12 cellular contexts compared by ENCODE assay signal in the genomic region with DNA sequence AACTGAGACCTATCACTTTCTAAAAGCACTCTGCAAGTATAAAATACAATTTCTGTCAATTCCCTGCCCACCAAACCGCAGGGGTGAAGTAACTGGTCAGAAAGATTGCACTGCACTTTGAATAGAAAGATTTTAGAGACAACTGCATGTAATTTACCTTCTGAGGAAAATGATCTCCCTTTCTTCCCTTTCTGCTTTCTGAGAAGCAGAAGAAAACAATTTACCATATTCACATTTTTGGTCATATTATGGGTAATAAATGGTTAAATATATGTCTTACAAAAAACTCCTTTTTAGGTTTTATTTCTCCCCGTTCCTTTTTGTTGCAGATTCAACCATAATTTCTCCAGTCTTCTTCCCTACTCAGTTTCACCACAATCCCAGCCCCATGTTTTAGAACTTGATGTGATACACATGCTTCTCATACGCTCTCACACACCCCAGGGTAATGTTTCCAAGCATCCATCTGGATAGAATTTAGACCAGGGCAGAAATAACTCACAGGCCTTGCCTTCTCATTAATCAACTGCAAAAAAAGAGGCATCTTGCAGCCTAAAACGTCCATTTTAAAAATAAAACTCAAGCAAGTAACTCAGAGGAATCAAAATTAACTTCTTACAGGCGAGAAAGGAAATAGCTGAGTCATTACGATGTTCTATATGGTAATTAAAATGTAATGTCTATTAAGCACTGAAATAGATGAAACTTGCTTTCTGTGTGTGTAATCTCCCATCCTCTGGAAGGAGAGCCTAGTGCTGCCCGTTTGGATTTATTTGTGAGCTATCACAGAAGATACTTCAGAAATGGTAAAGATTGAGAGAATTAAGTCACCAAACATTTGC.
DNase-seq lines count a peak whose midpoint lies in the region; ATAC-seq, FAIRE-seq and TF ChIP-seq lines count a peak whose summit lies in the region.
"Had no signal": no experiment of that assay in that cellular context is flagged by ENCODE, and none has a peak within 500 bp of the region (broad histone marks: within the 10 kb centered on the region; RNA-seq: fewer than 3 reads in every experiment).

No MANE protein-coding gene starts in this region.

- H3K4me1 ChIP-seq in CD4-positive, alpha-beta memory T cell (ENCODE audit: insufficient read depth, low read length), result no peaks in the 10 kb centered on the region
- H3K4me1 ChIP-seq in Panc1 (ENCODE audit: control insufficient read depth, insufficient read depth, low read length) (peaks cover 21% of the 10 kb centered on the region), fibroblast of lung (ENCODE audit: control insufficient read depth, extremely low read depth, insufficient read depth, low read length) (peaks cover 12% of the 10 kb centered on the region), pancreas (no peaks in the 10 kb centered on the region)

- CTCF ChIA-PET in CD4-positive, alpha-beta memory T cell (lab: Charles Lee; ENCODE audit: partially characterized antibody), result interaction anchor here (0.9 to 1.0 kb wide), 2 partner anchors 8 to 52 kb away, joined by 3 read pairs; no protein-coding TSS in a partner anchor
- CTCF ChIA-PET in Panc1 (lab: Charles Lee), result interaction anchor here (0.7 kb wide), 1 partner anchor 312 kb away, joined by 3 read pairs; no protein-coding TSS in a partner anchor

- TF ChIP-seq CTCF in Panc1 (IDR thresholded peaks at IDR 0.05) (no peak), fibroblast of lung (conservative IDR thresholded peaks at IDR 0.05 in 1 of 2, IDR thresholded peaks at IDR 0.05 in 1 of 2; ENCODE audit: low read depth in 1 of 2, low read length in 2 of 2) (no peak), pancreas (IDR thresholded peaks at IDR 0.05) (no peak)

- ATAC-seq in Panc1 (0 out of 2 replicates have a peak, but pooled peaks have one; percentile 62), pancreas (peak in 3 of 4 donors; percentile 28 to 46 (median 38)), HG03139 (IDR thresholded peaks at IDR 0.05; ENCODE audit: unreplicated experiment) (no peak)

- H3K36me3 ChIP-seq in CD4-positive, alpha-beta memory T cell (ENCODE audit: insufficient read depth, low read length), result no peaks in the 10 kb centered on the region
- H3K36me3 ChIP-seq in Panc1 (ENCODE audit: control insufficient read depth, insufficient read depth, low read length) (no peaks in the 10 kb centered on the region), fibroblast of lung (ENCODE audit: control insufficient read depth, insufficient read depth, low read length) (no peaks in the 10 kb centered on the region), pancreas (no peaks in the 10 kb centered on the region)
- H3K36me3 ChIP-seq: cardiac muscle cell, ovary had no signal

- no peak for DNase-seq in CD4-positive, alpha-beta memory T cell
- DNase-seq in Panc1 (ENCODE audit: low read depth, low spot score) (no peak), fibroblast of lung (ENCODE audit: low read depth in 2 of 2) (peak; percentile 76 to 78), pancreas (no peak), middle frontal gyrus (ENCODE audit: extremely low spot score, low spot score) (no peak)
- no peak for DNase-seq in central memory CD4-positive, alpha-beta T cell
- no peak for DNase-seq in activated CD4-positive, alpha-beta T cell treated with anti-CD3 and anti-CD28 coated beads, Interleukin-2, amount 50 U/mL, for 48 hours
- DNase-seq: activated CD4-positive, alpha-beta memory T cell treated with anti-CD3 and anti-CD28 coated beads for 36 hours; DMS153; ovary had no signal

- peak overlapping the region; percentile 1 for H3K4me2 ChIP-seq in fibroblast of lung (ENCODE audit: extremely low read depth, insufficient read depth, low read length)

- peak overlapping the region in 5 of 7 donors; percentile 5 to 92 (median 31) for H3K27ac Mint-ChIP-seq in CD4-positive, alpha-beta memory T cell
- H3K27ac Mint-ChIP-seq: activated CD4-positive, alpha-beta memory T cell treated with anti-CD3 and anti-CD28 coated beads for 36 hours had no signal

- in situ Hi-C loops in Panc1 (cut with HindIII; ENCODE audit: low pct_unique_long_range_greater_than_20kb, low sequenced_read_pairs), result no loop called here

- H3K27ac ChIP-seq in CD4-positive, alpha-beta memory T cell (ENCODE audit: low read depth, low read length), result no peak overlapping the region
- peak overlapping the region; percentile 92 for H3K27ac ChIP-seq in Panc1 (ENCODE audit: low read length)
- H3K27ac ChIP-seq in fibroblast of lung (ENCODE audit: insufficient read depth, low read length), result peak overlapping the region; percentile 53
- no peak overlapping the region for H3K27ac ChIP-seq in pancreas
- H3K27ac ChIP-seq: cardiac muscle cell had no signal

- no peaks in the 10 kb centered on the region for H3K27me3 Mint-ChIP-seq in CD4-positive, alpha-beta memory T cell
- H3K27me3 Mint-ChIP-seq: activated CD4-positive, alpha-beta memory T cell treated with anti-CD3 and anti-CD28 coated beads for 36 hours had no signal

- no peak for FAIRE-seq in pancreas (lab: Jason Lieb, UNC)

- H3K4me1 Mint-ChIP-seq in CD4-positive, alpha-beta memory T cell, result peaks cover 5 to 9% (median 9%) of the 10 kb centered on the region in 4 donors

- H3K9me3 ChIP-seq in CD4-positive, alpha-beta memory T cell (ENCODE audit: control insufficient read depth in 1 of 2, low read length in 2 of 2), result no peaks in the 10 kb centered on the region
- H3K9me3 ChIP-seq in Panc1 (ENCODE audit: control insufficient read depth, insufficient read depth, low read depth, low read length), result no peaks in the 10 kb centered on the region
- H3K9me3 ChIP-seq in fibroblast of lung (ENCODE audit: control insufficient read depth, insufficient read depth, low read depth, low read length), result no peaks in the 10 kb centered on the region
- no peaks in the 10 kb centered on the region for H3K9me3 ChIP-seq in pancreas
- H3K9me3 ChIP-seq: ovary had no signal

- 59 to 69% methylated on average over 7 of the region's 7 CpGs for WGBS in pancreas, 2 donors

- peaks cover 11 to 16% of the 10 kb centered on the region in 2 donors for H3K36me3 Mint-ChIP-seq in CD4-positive, alpha-beta memory T cell

- no TSS peak for BruUV-seq in Panc1 (replicated peaks; lab: Mats Ljungman, UMichigan)

- POLR2A ChIA-PET in CD4-positive, alpha-beta memory T cell (lab: Charles Lee; ENCODE audit: partially characterized antibody), result no interaction called here
- POLR2A ChIA-PET in Panc1 (lab: Charles Lee), result interaction anchor here (0.6 kb wide), 1 partner anchor 29 kb away, joined by 3 read pairs; no protein-coding TSS in a partner anchor

- peak overlapping the region; percentile 14 for H2AFZ ChIP-seq in fibroblast of lung (ENCODE audit: low read length)

- H4K20me1 ChIP-seq in fibroblast of lung (ENCODE audit: control insufficient read depth, extremely low read depth, insufficient read depth, low read length), result no peaks in the 10 kb centered on the region

- H3K9me3 Mint-ChIP-seq in CD4-positive, alpha-beta memory T cell, result no peaks in the 10 kb centered on the region
- H3K9me3 Mint-ChIP-seq: activated CD4-positive, alpha-beta memory T cell treated with anti-CD3 and anti-CD28 coated beads for 36 hours had no signal

- H3K27me3 ChIP-seq in CD4-positive, alpha-beta memory T cell (ENCODE audit: insufficient read depth, low read length), result no peaks in the 10 kb centered on the region
- H3K27me3 ChIP-seq in Panc1 (ENCODE audit: control insufficient read depth, insufficient read depth, low read length) (no peaks in the 10 kb centered on the region), fibroblast of lung (ENCODE audit: control insufficient read depth, insufficient read depth, low read length) (no peaks in the 10 kb centered on the region), pancreas (no peaks in the 10 kb centered on the region)
- H3K27me3 ChIP-seq: cardiac muscle cell, ovary had no signal

- H3K4me3 ChIP-seq in CD4-positive, alpha-beta memory T cell (ENCODE audit: low read length in 2 of 2), result no peak overlapping the region
- H3K4me3 ChIP-seq in Panc1 (ENCODE audit: low read depth in 2 of 2, low read length in 2 of 2), result no peak overlapping the region
- no peak overlapping the region for H3K4me3 ChIP-seq in fibroblast of lung (replicated peaks in 1 of 4; ENCODE audit: control extremely low read depth in 1 of 4, insufficient read depth in 1 of 4, low read depth in 3 of 4, low read length in 4 of 4)
- H3K4me3 ChIP-seq in pancreas, result no peak overlapping the region
- H3K4me3 ChIP-seq: cardiac muscle cell, ovary had no signal

- no peaks in the 10 kb centered on the region for H3K79me2 ChIP-seq in fibroblast of lung (ENCODE audit: control insufficient read depth, insufficient read depth, low read length)

- intact Hi-C loops in CD4-positive, alpha-beta memory T cell (cut with micrococcal nuclease), result no loop called here
- intact Hi-C loops in Panc1 (cut with micrococcal nuclease; ENCODE audit: unreplicated experiment) (no loop called here), pancreas (cut with DNase I) (no loop called here)

- H3K4me3 Mint-ChIP-seq in CD4-positive, alpha-beta memory T cell, result no peak overlapping the region
- H3K4me3 Mint-ChIP-seq: activated CD4-positive, alpha-beta memory T cell treated with anti-CD3 and anti-CD28 coated beads for 36 hours had no signal

- H3K9ac ChIP-seq in fibroblast of lung (ENCODE audit: insufficient read depth, low read length), result peak overlapping the region; percentile 20

Comparison
In these comparisons a context has a peak if more than half of its experiments do, and no peak if none do; other contexts are left out.
1. DNase-seq: peak in fibroblast of lung (2 of 2); none in CD4-positive, alpha-beta memory T cell (0 of 5), Panc1 (single experiment), pancreas (0 of 6), central memory CD4-positive, alpha-beta T cell (single experiment), middle frontal gyrus (single experiment) and activated CD4-positive, alpha-beta T cell treated with anti-CD3 and anti-CD28 coated beads, Interleukin-2, amount 50 U/mL, for 48 hours (0 of 2).
2. H3K27ac ChIP-seq: peak in Panc1 (single experiment) and fibroblast of lung (single experiment); none in CD4-positive, alpha-beta memory T cell (single experiment) and pancreas (0 of 4).